2 cellular contexts compared by ENCODE assay signal in the genomic region with DNA sequence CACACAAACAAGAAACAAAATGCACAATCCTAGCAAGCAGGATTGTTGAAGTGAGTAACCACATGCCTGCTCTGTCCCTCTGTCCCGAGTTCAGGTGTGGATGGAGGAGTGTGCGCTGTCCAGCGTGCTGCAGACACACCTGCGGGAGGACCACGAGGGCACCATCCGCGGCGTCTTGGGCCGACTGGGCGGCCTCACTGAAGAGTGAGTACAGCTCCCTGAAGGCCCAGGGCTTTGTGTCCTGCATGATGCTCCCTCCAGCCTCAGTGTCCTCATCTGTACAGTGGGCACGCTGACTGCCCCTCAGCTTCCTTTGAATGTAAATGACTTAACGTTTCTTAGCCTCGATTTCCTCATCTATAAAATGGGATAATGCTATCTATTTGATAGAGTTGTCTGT.
TF ChIP-seq lines count a peak whose summit lies in the region.

No MANE protein-coding gene starts in this region.

TF ChIP-seq in HCT116, 20 proteins besides CTCF, POLR2A, EP300 and RAD21:
- TF ChIP-seq, protein P1, sequence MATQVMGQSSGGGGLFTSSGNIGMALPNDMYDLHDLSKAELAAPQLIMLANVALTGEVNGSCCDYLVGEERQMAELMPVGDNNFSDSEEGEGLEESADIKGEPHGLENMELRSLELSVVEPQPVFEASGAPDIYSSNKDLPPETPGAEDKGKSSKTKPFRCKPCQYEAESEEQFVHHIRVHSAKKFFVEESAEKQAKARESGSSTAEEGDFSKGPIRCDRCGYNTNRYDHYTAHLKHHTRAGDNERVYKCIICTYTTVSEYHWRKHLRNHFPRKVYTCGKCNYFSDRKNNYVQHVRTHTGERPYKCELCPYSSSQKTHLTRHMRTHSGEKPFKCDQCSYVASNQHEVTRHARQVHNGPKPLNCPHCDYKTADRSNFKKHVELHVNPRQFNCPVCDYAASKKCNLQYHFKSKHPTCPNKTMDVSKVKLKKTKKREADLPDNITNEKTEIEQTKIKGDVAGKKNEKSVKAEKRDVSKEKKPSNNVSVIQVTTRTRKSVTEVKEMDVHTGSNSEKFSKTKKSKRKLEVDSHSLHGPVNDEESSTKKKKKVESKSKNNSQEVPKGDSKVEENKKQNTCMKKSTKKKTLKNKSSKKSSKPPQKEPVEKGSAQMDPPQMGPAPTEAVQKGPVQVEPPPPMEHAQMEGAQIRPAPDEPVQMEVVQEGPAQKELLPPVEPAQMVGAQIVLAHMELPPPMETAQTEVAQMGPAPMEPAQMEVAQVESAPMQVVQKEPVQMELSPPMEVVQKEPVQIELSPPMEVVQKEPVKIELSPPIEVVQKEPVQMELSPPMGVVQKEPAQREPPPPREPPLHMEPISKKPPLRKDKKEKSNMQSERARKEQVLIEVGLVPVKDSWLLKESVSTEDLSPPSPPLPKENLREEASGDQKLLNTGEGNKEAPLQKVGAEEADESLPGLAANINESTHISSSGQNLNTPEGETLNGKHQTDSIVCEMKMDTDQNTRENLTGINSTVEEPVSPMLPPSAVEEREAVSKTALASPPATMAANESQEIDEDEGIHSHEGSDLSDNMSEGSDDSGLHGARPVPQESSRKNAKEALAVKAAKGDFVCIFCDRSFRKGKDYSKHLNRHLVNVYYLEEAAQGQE (IDR thresholded peaks at IDR 0.05; ENCODE audit: low read depth): 0 out of 2 replicates have a peak, but pooled peaks have one; percentile 18
- no peak for TF ChIP-seq YY1 (IDR thresholded peaks at IDR 0.05; ENCODE audit: extremely low read depth, insufficient replicate concordance, low read depth, low read length)

TF ChIP-seq in WTC11, 78 proteins besides CTCF, POLR2A, EP300 and RAD21 (continued from another document):
- TF ChIP-seq, protein P2, sequence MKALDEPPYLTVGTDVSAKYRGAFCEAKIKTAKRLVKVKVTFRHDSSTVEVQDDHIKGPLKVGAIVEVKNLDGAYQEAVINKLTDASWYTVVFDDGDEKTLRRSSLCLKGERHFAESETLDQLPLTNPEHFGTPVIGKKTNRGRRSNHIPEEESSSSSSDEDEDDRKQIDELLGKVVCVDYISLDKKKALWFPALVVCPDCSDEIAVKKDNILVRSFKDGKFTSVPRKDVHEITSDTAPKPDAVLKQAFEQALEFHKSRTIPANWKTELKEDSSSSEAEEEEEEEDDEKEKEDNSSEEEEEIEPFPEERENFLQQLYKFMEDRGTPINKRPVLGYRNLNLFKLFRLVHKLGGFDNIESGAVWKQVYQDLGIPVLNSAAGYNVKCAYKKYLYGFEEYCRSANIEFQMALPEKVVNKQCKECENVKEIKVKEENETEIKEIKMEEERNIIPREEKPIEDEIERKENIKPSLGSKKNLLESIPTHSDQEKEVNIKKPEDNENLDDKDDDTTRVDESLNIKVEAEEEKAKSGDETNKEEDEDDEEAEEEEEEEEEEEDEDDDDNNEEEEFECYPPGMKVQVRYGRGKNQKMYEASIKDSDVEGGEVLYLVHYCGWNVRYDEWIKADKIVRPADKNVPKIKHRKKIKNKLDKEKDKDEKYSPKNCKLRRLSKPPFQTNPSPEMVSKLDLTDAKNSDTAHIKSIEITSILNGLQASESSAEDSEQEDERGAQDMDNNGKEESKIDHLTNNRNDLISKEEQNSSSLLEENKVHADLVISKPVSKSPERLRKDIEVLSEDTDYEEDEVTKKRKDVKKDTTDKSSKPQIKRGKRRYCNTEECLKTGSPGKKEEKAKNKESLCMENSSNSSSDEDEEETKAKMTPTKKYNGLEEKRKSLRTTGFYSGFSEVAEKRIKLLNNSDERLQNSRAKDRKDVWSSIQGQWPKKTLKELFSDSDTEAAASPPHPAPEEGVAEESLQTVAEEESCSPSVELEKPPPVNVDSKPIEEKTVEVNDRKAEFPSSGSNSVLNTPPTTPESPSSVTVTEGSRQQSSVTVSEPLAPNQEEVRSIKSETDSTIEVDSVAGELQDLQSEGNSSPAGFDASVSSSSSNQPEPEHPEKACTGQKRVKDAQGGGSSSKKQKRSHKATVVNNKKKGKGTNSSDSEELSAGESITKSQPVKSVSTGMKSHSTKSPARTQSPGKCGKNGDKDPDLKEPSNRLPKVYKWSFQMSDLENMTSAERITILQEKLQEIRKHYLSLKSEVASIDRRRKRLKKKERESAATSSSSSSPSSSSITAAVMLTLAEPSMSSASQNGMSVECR (CRISPR knock-in tag; IDR thresholded peaks at IDR 0.05; ENCODE audit: borderline replicate concordance): no peak
- TF ChIP-seq EMX1 (CRISPR knock-in tag; IDR thresholded peaks at IDR 0.05) (no peak), TP53 (CRISPR knock-in tag; IDR thresholded peaks at IDR 0.05) (no peak), TEAD1 (CRISPR knock-in tag; IDR thresholded peaks at IDR 0.05) (no peak)
- TF ChIP-seq, protein P3, sequence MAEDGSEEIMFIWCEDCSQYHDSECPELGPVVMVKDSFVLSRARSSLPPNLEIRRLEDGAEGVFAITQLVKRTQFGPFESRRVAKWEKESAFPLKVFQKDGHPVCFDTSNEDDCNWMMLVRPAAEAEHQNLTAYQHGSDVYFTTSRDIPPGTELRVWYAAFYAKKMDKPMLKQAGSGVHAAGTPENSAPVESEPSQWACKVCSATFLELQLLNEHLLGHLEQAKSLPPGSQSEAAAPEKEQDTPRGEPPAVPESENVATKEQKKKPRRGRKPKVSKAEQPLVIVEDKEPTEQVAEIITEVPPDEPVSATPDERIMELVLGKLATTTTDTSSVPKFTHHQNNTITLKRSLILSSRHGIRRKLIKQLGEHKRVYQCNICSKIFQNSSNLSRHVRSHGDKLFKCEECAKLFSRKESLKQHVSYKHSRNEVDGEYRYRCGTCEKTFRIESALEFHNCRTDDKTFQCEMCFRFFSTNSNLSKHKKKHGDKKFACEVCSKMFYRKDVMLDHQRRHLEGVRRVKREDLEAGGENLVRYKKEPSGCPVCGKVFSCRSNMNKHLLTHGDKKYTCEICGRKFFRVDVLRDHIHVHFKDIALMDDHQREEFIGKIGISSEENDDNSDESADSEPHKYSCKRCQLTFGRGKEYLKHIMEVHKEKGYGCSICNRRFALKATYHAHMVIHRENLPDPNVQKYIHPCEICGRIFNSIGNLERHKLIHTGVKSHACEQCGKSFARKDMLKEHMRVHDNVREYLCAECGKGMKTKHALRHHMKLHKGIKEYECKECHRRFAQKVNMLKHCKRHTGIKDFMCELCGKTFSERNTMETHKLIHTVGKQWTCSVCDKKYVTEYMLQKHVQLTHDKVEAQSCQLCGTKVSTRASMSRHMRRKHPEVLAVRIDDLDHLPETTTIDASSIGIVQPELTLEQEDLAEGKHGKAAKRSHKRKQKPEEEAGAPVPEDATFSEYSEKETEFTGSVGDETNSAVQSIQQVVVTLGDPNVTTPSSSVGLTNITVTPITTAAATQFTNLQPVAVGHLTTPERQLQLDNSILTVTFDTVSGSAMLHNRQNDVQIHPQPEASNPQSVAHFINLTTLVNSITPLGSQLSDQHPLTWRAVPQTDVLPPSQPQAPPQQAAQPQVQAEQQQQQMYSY (CRISPR knock-in tag; IDR thresholded peaks at IDR 0.05): no peak
- TF ChIP-seq, protein P4, sequence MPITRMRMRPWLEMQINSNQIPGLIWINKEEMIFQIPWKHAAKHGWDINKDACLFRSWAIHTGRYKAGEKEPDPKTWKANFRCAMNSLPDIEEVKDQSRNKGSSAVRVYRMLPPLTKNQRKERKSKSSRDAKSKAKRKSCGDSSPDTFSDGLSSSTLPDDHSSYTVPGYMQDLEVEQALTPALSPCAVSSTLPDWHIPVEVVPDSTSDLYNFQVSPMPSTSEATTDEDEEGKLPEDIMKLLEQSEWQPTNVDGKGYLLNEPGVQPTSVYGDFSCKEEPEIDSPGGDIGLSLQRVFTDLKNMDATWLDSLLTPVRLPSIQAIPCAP (CRISPR knock-in tag; IDR thresholded peaks at IDR 0.05): no peak
- TF ChIP-seq, protein P5, sequence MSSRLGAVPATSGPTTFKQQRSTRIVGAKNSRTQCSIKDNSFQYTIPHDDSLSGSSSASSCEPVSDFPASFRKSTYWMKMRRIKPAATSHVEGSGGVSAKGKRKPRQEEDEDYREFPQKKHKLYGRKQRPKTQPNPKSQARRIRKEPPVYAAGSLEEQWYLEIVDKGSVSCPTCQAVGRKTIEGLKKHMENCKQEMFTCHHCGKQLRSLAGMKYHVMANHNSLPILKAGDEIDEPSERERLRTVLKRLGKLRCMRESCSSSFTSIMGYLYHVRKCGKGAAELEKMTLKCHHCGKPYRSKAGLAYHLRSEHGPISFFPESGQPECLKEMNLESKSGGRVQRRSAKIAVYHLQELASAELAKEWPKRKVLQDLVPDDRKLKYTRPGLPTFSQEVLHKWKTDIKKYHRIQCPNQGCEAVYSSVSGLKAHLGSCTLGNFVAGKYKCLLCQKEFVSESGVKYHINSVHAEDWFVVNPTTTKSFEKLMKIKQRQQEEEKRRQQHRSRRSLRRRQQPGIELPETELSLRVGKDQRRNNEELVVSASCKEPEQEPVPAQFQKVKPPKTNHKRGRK (CRISPR knock-in tag; IDR thresholded peaks at IDR 0.05; ENCODE audit: borderline replicate concordance): no peak
